In genomic region chr5:6551287-6551954, GRCh38 we compare ENCODE assay signal across 21 cellular contexts.
DNase-seq lines count a peak whose midpoint lies in the region; TF ChIP-seq lines count a peak whose summit lies in the region.
"Had no signal": no experiment of that assay in that cellular context is flagged by ENCODE, and none has a peak within 500 bp of the region (broad histone marks: within the 10 kb centered on the region; RNA-seq: fewer than 3 reads in every experiment).

No MANE protein-coding gene starts in this region.

- CTCF ChIA-PET in Caco-2 (lab: Charles Lee): no interaction called here

- DNase-seq in H4 (ENCODE audit: low spot score) (peak; percentile 39), SJCRH30 (peak; percentile 20 to 33), islet precursor cell (peak; percentile 20), stromal cell of bone marrow (ENCODE audit: low read depth) (peak; percentile 24), HT-29 (ENCODE audit: low spot score) (no peak), activated gamma-delta T cell treated with Interleukin-2 at 50 U/mL for 16 hours (no peak), Caco-2 (no peak)
- DNase-seq: activated CD4-positive, alpha-beta T cell treated with anti-CD3 and anti-CD28 coated beads for 36 hours; activated CD8-positive, alpha-beta memory T cell treated with anti-CD3 and anti-CD28 coated beads, Interleukin-2, amount 10 ng/mL, durations not matched to agents 7 days and 5 days; activated naive CD8-positive, alpha-beta T cell treated with anti-CD3 and anti-CD28 coated beads, Interleukin-2, amount 10 ng/mL, durations not matched to agents 7 days and 5 days; BE2C; GF-D8; left colon; MV-4-11; NCI-H187 treated with DMSO at 0.1 percent for 48 hours; NK-92 treated with Interleukin-12 subunit alpha and Interleukin-12 subunit beta, amount 100 ng/mL, for 24 hours; stimulated activated naive CD4-positive, alpha-beta T cell had no signal

- H3K9me3 ChIP-seq in SJCRH30 (replicated peaks): no peaks in the 10 kb centered on the region
- no peaks in the 10 kb centered on the region for H3K9me3 ChIP-seq in Caco-2
- H3K9me3 ChIP-seq: BE2C, neutrophil had no signal

- no peak overlapping the region for H3K27ac ChIP-seq in SJCRH30
- H3K27ac ChIP-seq: cardiac muscle cell, HL-60, neutrophil had no signal

- H3K27ac Mint-ChIP-seq in Caco-2 (ENCODE audit: unreplicated experiment): no peak overlapping the region
- H3K27ac Mint-ChIP-seq: activated CD4-positive, alpha-beta T cell treated with anti-CD3 and anti-CD28 coated beads for 36 hours; activated CD8-positive, alpha-beta memory T cell treated with anti-CD3 and anti-CD28 coated beads, Interleukin-2, amount 10 ng/mL, durations not matched to agents 7 days and 5 days; activated naive CD8-positive, alpha-beta T cell treated with anti-CD3 and anti-CD28 coated beads, Interleukin-2, amount 10 ng/mL, durations not matched to agents 7 days and 5 days; type B pancreatic cell had no signal

- peaks cover 36% of the 10 kb centered on the region for H3K27me3 Mint-ChIP-seq in Caco-2 (ENCODE audit: insufficient read depth, unreplicated experiment)
- H3K27me3 Mint-ChIP-seq: activated CD8-positive, alpha-beta memory T cell treated with anti-CD3 and anti-CD28 coated beads, Interleukin-2, amount 10 ng/mL, durations not matched to agents 7 days and 5 days had no signal

- no peak for TF ChIP-seq CTCF in Caco-2 (IDR thresholded peaks at IDR 0.05; ENCODE audit: insufficient read depth in 1 of 2, low read depth in 1 of 2, low read length in 1 of 2, severe bottlenecking in 1 of 2, unreplicated experiment in 1 of 2)

- H3K36me3 ChIP-seq in SJCRH30 (no peaks in the 10 kb centered on the region), Caco-2 (ENCODE audit: control insufficient read depth, insufficient read depth, low read length) (no peaks in the 10 kb centered on the region)
- H3K36me3 ChIP-seq: BE2C, cardiac muscle cell, neutrophil had no signal

- intact Hi-C loops in Caco-2 (cut with micrococcal nuclease; ENCODE audit: unreplicated experiment): no loop called here

- no peaks in the 10 kb centered on the region for H3K27me3 ChIP-seq in SJCRH30
- H3K27me3 ChIP-seq in Caco-2 (replicated peaks; ENCODE audit: control insufficient read depth, insufficient read depth, low read length): no peaks in the 10 kb centered on the region
- H3K27me3 ChIP-seq: BE2C, cardiac muscle cell, neutrophil had no signal

- POLR2A ChIA-PET in Caco-2 (lab: Charles Lee): no interaction called here

- no peaks in the 10 kb centered on the region for H3K36me3 Mint-ChIP-seq in Caco-2 (ENCODE audit: insufficient read depth, unreplicated experiment)
- H3K36me3 Mint-ChIP-seq: activated CD8-positive, alpha-beta memory T cell treated with anti-CD3 and anti-CD28 coated beads, Interleukin-2, amount 10 ng/mL, durations not matched to agents 7 days and 5 days; activated naive CD8-positive, alpha-beta T cell treated with anti-CD3 and anti-CD28 coated beads, Interleukin-2, amount 10 ng/mL, durations not matched to agents 7 days and 5 days; type B pancreatic cell had no signal

- H3K4me3 ChIP-seq in SJCRH30 (no peak overlapping the region), Caco-2 (ENCODE audit: low read depth, low read length) (no peak overlapping the region)
- H3K4me3 ChIP-seq: cardiac muscle cell had no signal

- H3K4me1 Mint-ChIP-seq in Caco-2 (ENCODE audit: low read depth, unreplicated experiment): no peaks in the 10 kb centered on the region
- H3K4me1 Mint-ChIP-seq: activated CD8-positive, alpha-beta memory T cell treated with anti-CD3 and anti-CD28 coated beads, Interleukin-2, amount 10 ng/mL, durations not matched to agents 7 days and 5 days; activated naive CD8-positive, alpha-beta T cell treated with anti-CD3 and anti-CD28 coated beads, Interleukin-2, amount 10 ng/mL, durations not matched to agents 7 days and 5 days had no signal

- H3K4me1 ChIP-seq in SJCRH30 (no peaks in the 10 kb centered on the region), Caco-2 (no peaks in the 10 kb centered on the region)
- H3K4me1 ChIP-seq: BE2C had no signal

- no peaks in the 10 kb centered on the region for H3K9me3 Mint-ChIP-seq in Caco-2 (ENCODE audit: unreplicated experiment)
- H3K9me3 Mint-ChIP-seq: activated naive CD8-positive, alpha-beta T cell treated with anti-CD3 and anti-CD28 coated beads, Interleukin-2, amount 10 ng/mL, durations not matched to agents 7 days and 5 days; type B pancreatic cell had no signal

- no peak overlapping the region for H3K4me3 Mint-ChIP-seq in Caco-2 (ENCODE audit: unreplicated experiment)
- H3K4me3 Mint-ChIP-seq: activated CD4-positive, alpha-beta T cell treated with anti-CD3 and anti-CD28 coated beads for 36 hours; activated CD8-positive, alpha-beta memory T cell treated with anti-CD3 and anti-CD28 coated beads, Interleukin-2, amount 10 ng/mL, durations not matched to agents 7 days and 5 days; activated naive CD8-positive, alpha-beta T cell treated with anti-CD3 and anti-CD28 coated beads, Interleukin-2, amount 10 ng/mL, durations not matched to agents 7 days and 5 days; type B pancreatic cell had no signal

- no TSS peak for BruUV-seq in Caco-2 (replicated peaks; lab: Mats Ljungman, UMichigan)

Comparison
In these comparisons a context has a peak if more than half of its experiments do, and no peak if none do; other contexts are left out.
1. DNase-seq: peak in H4 (single experiment), SJCRH30 (2 of 2), islet precursor cell (single experiment) and stromal cell of bone marrow (single experiment); none in HT-29 (single experiment), activated gamma-delta T cell treated with Interleukin-2 at 50 U/mL for 16 hours (single experiment) and Caco-2 (0 of 2).